In genomic region chr20:53322651-53323050, GRCh38 we compare ENCODE assay signal across 16 cellular contexts.
A peak's percentile ranks its signal among the peaks of the same experiment; 100 is the strongest.
DNase-seq lines count a peak whose midpoint lies in the region; ATAC-seq and TF ChIP-seq lines count a peak whose summit lies in the region.
"Had no signal": no experiment of that assay in that cellular context is flagged by ENCODE, and none has a peak within 500 bp of the region (broad histone marks: within the 10 kb centered on the region; RNA-seq: fewer than 3 reads in every experiment).

No MANE protein-coding gene starts in this region.

- H3K27me3 Mint-ChIP-seq in activated CD4-positive, alpha-beta T cell treated with anti-CD3 and anti-CD28 coated beads for 36 hours, result no peaks in the 10 kb centered on the region
- no peaks in the 10 kb centered on the region for H3K27me3 Mint-ChIP-seq in activated CD4-positive, alpha-beta T cell treated with anti-CD3 and anti-CD28 coated beads, Interleukin-2, amount 10 ng/mL, durations not matched to agents 7 days and 5 days
- no peaks in the 10 kb centered on the region for H3K27me3 Mint-ChIP-seq in activated naive CD4-positive, alpha-beta T cell treated with anti-CD3 and anti-CD28 coated beads, Interleukin-2, amount 50 U/mL, for 24 hours
- H3K27me3 Mint-ChIP-seq in chondrocyte (ENCODE audit: low read depth), result no peaks in the 10 kb centered on the region
- H3K27me3 Mint-ChIP-seq: type B pancreatic cell had no signal

- H3K4me3 Mint-ChIP-seq in activated CD4-positive, alpha-beta T cell treated with anti-CD3 and anti-CD28 coated beads for 36 hours, result no peak overlapping the region
- H3K4me3 Mint-ChIP-seq in activated CD4-positive, alpha-beta T cell treated with anti-CD3 and anti-CD28 coated beads, Interleukin-2, amount 10 ng/mL, durations not matched to agents 7 days and 5 days, result no peak overlapping the region
- H3K4me3 Mint-ChIP-seq in activated naive CD4-positive, alpha-beta T cell treated with anti-CD3 and anti-CD28 coated beads, Interleukin-2, amount 50 U/mL, for 24 hours, result peak overlapping the region; percentile 61
- no peak overlapping the region for H3K4me3 Mint-ChIP-seq in chondrocyte (ENCODE audit: unreplicated experiment)
- H3K4me3 Mint-ChIP-seq: central memory CD8-positive, alpha-beta T cell; endodermal cell; type B pancreatic cell had no signal

- ATAC-seq in activated CD4-positive, alpha-beta T cell treated with anti-CD3 and anti-CD28 coated beads for 36 hours, result peak; percentile 90
- ATAC-seq: right cardiac atrium had no signal

- no peak for TF ChIP-seq CTCF in chondrocyte (IDR thresholded peaks at IDR 0.05)

- DNase-seq in activated CD4-positive, alpha-beta T cell treated with anti-CD3 and anti-CD28 coated beads for 36 hours, result peak; percentile 55
- no peak for DNase-seq in activated CD4-positive, alpha-beta T cell treated with anti-CD3 and anti-CD28 coated beads, Interleukin-2, amount 50 U/mL, for 1 hour
- peak; percentile 15 for DNase-seq in activated CD4-positive, alpha-beta T cell treated with anti-CD3 and anti-CD28 coated beads, Interleukin-2, amount 10 ng/mL, durations not matched to agents 7 days and 5 days
- DNase-seq in stimulated activated CD8-positive, alpha-beta memory T cell treated with anti-CD3 and anti-CD28 coated beads, Interleukin-12 subunit alpha, Interleukin-12 subunit beta, amount 100 ng/mL, for 4 hours (ENCODE audit: low read depth), result peak; percentile 2
- DNase-seq in chondrocyte (ENCODE audit: low spot score) (no peak), NCI-H1436 treated with DMSO at 0.1 percent for 48 hours (lab: John Stamatoyannopoulos, UW) (no peak), NCI-H526 (lab: John Stamatoyannopoulos, UW) (no peak)
- DNase-seq: DMS153, endodermal cell, NCI-H2029, NCI-H524, right cardiac atrium, SIG-M5 had no signal

- intact Hi-C loops in activated CD4-positive, alpha-beta T cell treated with anti-CD3 and anti-CD28 coated beads for 36 hours (cut with DNase I, micrococcal nuclease), result no loop called here

- H3K27ac Mint-ChIP-seq in activated CD4-positive, alpha-beta T cell treated with anti-CD3 and anti-CD28 coated beads for 36 hours, result peak overlapping the region; percentile 81
- peak overlapping the region; percentile 83 for H3K27ac Mint-ChIP-seq in activated CD4-positive, alpha-beta T cell treated with anti-CD3 and anti-CD28 coated beads, Interleukin-2, amount 10 ng/mL, durations not matched to agents 7 days and 5 days
- H3K27ac Mint-ChIP-seq in activated naive CD4-positive, alpha-beta T cell treated with anti-CD3 and anti-CD28 coated beads, Interleukin-2, amount 50 U/mL, for 24 hours, result peak overlapping the region; percentile 82
- no peak overlapping the region for H3K27ac Mint-ChIP-seq in chondrocyte (ENCODE audit: unreplicated experiment)
- H3K27ac Mint-ChIP-seq: endodermal cell, type B pancreatic cell had no signal

- peaks cover 2% of the 10 kb centered on the region for H3K9me3 Mint-ChIP-seq in activated CD4-positive, alpha-beta T cell treated with anti-CD3 and anti-CD28 coated beads for 36 hours (ENCODE audit: low read depth)
- H3K9me3 Mint-ChIP-seq in activated CD4-positive, alpha-beta T cell treated with anti-CD3 and anti-CD28 coated beads, Interleukin-2, amount 10 ng/mL, durations not matched to agents 7 days and 5 days, result peaks cover 9% of the 10 kb centered on the region
- peaks cover 7% of the 10 kb centered on the region for H3K9me3 Mint-ChIP-seq in activated naive CD4-positive, alpha-beta T cell treated with anti-CD3 and anti-CD28 coated beads, Interleukin-2, amount 50 U/mL, for 24 hours
- peaks cover 6% of the 10 kb centered on the region for H3K9me3 Mint-ChIP-seq in chondrocyte (ENCODE audit: low read depth)
- H3K9me3 Mint-ChIP-seq: central memory CD8-positive, alpha-beta T cell had no signal

- H3K36me3 Mint-ChIP-seq in activated CD4-positive, alpha-beta T cell treated with anti-CD3 and anti-CD28 coated beads for 36 hours (ENCODE audit: low read depth), result peaks cover 5% of the 10 kb centered on the region
- H3K36me3 Mint-ChIP-seq in activated CD4-positive, alpha-beta T cell treated with anti-CD3 and anti-CD28 coated beads, Interleukin-2, amount 10 ng/mL, durations not matched to agents 7 days and 5 days (ENCODE audit: low read depth), result peaks cover 5% of the 10 kb centered on the region
- peaks cover 20% of the 10 kb centered on the region for H3K36me3 Mint-ChIP-seq in activated naive CD4-positive, alpha-beta T cell treated with anti-CD3 and anti-CD28 coated beads, Interleukin-2, amount 50 U/mL, for 24 hours
- H3K36me3 Mint-ChIP-seq in chondrocyte (ENCODE audit: low read depth), result no peaks in the 10 kb centered on the region

- CTCF ChIA-PET in activated CD4-positive, alpha-beta T cell treated with anti-CD3 and anti-CD28 coated beads for 36 hours (lab: Charles Lee), result no interaction called here
- CTCF ChIA-PET in activated CD4-positive, alpha-beta T cell treated with anti-CD3 and anti-CD28 coated beads, Interleukin-2, amount 10 ng/mL, durations not matched to agents 7 days and 5 days (lab: Charles Lee), result interaction anchor here (0.6 to 1.2 kb wide), 4 partner anchors 10 to 314 kb away, joined by 3 to 5 read pairs (median 4); no protein-coding TSS in a partner anchor

- POLR2A ChIA-PET in activated CD4-positive, alpha-beta T cell treated with anti-CD3 and anti-CD28 coated beads for 36 hours (lab: Charles Lee), result interaction anchor here (0.7 kb wide), 1 partner anchor 243 kb away, joined by 3 read pairs; no protein-coding TSS in a partner anchor
- POLR2A ChIA-PET in activated CD4-positive, alpha-beta T cell treated with anti-CD3 and anti-CD28 coated beads, Interleukin-2, amount 10 ng/mL, durations not matched to agents 7 days and 5 days (lab: Charles Lee), result no interaction called here

- H3K4me1 Mint-ChIP-seq in activated CD4-positive, alpha-beta T cell treated with anti-CD3 and anti-CD28 coated beads for 36 hours, result peaks cover 21% of the 10 kb centered on the region
- H3K4me1 Mint-ChIP-seq in activated CD4-positive, alpha-beta T cell treated with anti-CD3 and anti-CD28 coated beads, Interleukin-2, amount 10 ng/mL, durations not matched to agents 7 days and 5 days, result peaks cover 17% of the 10 kb centered on the region
- H3K4me1 Mint-ChIP-seq in activated naive CD4-positive, alpha-beta T cell treated with anti-CD3 and anti-CD28 coated beads, Interleukin-2, amount 50 U/mL, for 24 hours, result peaks cover 51% of the 10 kb centered on the region
- H3K4me1 Mint-ChIP-seq in chondrocyte (ENCODE audit: low read depth), result no peaks in the 10 kb centered on the region
- H3K4me1 Mint-ChIP-seq: central memory CD8-positive, alpha-beta T cell; endodermal cell had no signal

Comparison
In these comparisons a context has a peak if more than half of its experiments do, and no peak if none do; other contexts are left out.
1. DNase-seq: peak in activated CD4-positive, alpha-beta T cell treated with anti-CD3 and anti-CD28 coated beads for 36 hours (single experiment), activated CD4-positive, alpha-beta T cell treated with anti-CD3 and anti-CD28 coated beads, Interleukin-2, amount 10 ng/mL, durations not matched to agents 7 days and 5 days (single experiment) and stimulated activated CD8-positive, alpha-beta memory T cell treated with anti-CD3 and anti-CD28 coated beads, Interleukin-12 subunit alpha, Interleukin-12 subunit beta, amount 100 ng/mL, for 4 hours (single experiment); none in activated CD4-positive, alpha-beta T cell treated with anti-CD3 and anti-CD28 coated beads, Interleukin-2, amount 50 U/mL, for 1 hour (single experiment), chondrocyte (single experiment), NCI-H1436 treated with DMSO at 0.1 percent for 48 hours (single experiment) and NCI-H526 (0 of 2).